In genomic region chr11:76703707-76704106, GRCh38 we compare ENCODE assay signal across 26 cellular contexts.
"Had no signal": no experiment of that assay in that cellular context is flagged by ENCODE, and none has a peak within 500 bp of the region (broad histone marks: within the 10 kb centered on the region; RNA-seq: fewer than 3 reads in every experiment).

No MANE protein-coding gene starts in this region.

- H3K4me1 ChIP-seq: gastrocnemius medialis, left ventricle myocardium inferior, lower lobe of right lung, pancreas, thyroid gland, upper lobe of left lung, uterus had no signal

- H3K27me3 ChIP-seq: dorsolateral prefrontal cortex, esophagus muscularis mucosa, gastrocnemius medialis, pancreas, suprapubic skin, thyroid gland, upper lobe of left lung, uterus had no signal

- H3K4me3 ChIP-seq: coronary artery, dorsolateral prefrontal cortex, esophagus muscularis mucosa, gastrocnemius medialis, left ventricle myocardium inferior, lower lobe of right lung, pancreas, suprapubic skin, thyroid gland, upper lobe of left lung, uterus had no signal

- H3K27ac ChIP-seq: coronary artery, dorsolateral prefrontal cortex, epithelial cell of prostate, esophagus muscularis mucosa, gastrocnemius medialis, left ventricle myocardium inferior, lower lobe of right lung, pancreas, suprapubic skin, thyroid gland, upper lobe of left lung, uterus had no signal

- H3K36me3 ChIP-seq: esophagus muscularis mucosa, gastrocnemius medialis, left ventricle myocardium inferior, lower lobe of right lung, pancreas, suprapubic skin, thyroid gland, upper lobe of left lung, uterus had no signal

- DNase-seq: dorsolateral prefrontal cortex; effector CD8-positive, alpha-beta T cell; gastrocnemius medialis; kidney; left cardiac atrium; left ventricle myocardium inferior; lower lobe of right lung; mesenchymal stem cell; midbrain; occipital lobe; pancreas; right cardiac atrium; small intestine; stimulated activated CD4-positive, alpha-beta T cell treated with anti-CD3 and anti-CD28 coated beads, Interleukin-4, amount 100 ng/mL, for 1 hour; stimulated activated CD8-positive, alpha-beta memory T cell treated with anti-CD3 and anti-CD28 coated beads, Interleukin-4, amount 100 ng/mL, for 48 hours; stimulated activated naive CD8-positive, alpha-beta T cell treated with anti-CD3 and anti-CD28 coated beads, Interleukin-15, Interleukin-2, amounts not matched to agents 100 U/mL and 50 U/mL, for 24 hours; thyroid gland; upper lobe of left lung; uterus had no signal

- ATAC-seq: gastrocnemius medialis; left cardiac atrium; lower lobe of right lung; natural killer cell treated with Interleukin-12 subunit alpha and Interleukin-12 subunit beta and Interleukin-15 and Interleukin-18, amount 100 ng/mL, for 72 hours; pancreas; right cardiac atrium; stimulated activated effector memory CD8-positive, alpha-beta T cell treated with anti-CD3 and anti-CD28 coated beads, Interleukin-12 subunit alpha, Interleukin-12 subunit beta, amount 100 ng/mL, for 72 hours; stimulated activated naive CD8-positive, alpha-beta T cell treated with anti-CD3 and anti-CD28 coated beads, Interleukin-15, Interleukin-2, amounts not matched to agents 100 U/mL and 50 U/mL, for 24 hours had no signal

- FAIRE-seq: endometrium, kidney, pancreas, small intestine had no signal

- H3K9me3 ChIP-seq: gastrocnemius medialis, lower lobe of right lung, pancreas, suprapubic skin, thyroid gland, uterus had no signal
